Comparison of ENCODE assay signal across 2 cellular contexts in the genomic region with DNA sequence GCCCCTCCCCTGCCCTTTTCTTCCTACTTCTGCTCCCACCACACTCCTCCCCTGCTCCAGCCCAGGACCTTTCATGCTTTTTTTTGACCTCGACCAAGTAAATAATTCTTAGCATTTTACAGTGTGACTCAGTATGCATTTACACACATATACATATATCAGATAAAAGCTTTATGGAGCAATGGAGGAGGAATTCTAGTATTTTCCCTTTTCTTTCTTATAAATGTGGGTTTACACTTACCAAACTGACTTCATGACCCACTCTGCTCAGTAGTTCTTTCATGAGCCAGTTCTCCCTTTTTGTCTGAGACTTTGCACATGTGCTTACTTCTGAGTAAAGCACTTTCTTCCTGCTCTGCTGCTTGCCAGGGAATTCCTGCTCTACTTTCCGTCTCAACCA.
TF ChIP-seq lines count a peak whose summit lies in the region.

No MANE protein-coding gene starts in this region.

TF ChIP-seq in A549, 52 proteins besides CTCF, POLR2A, EP300 and RAD21:
- TF ChIP-seq RARB (CRISPR knock-in tag; IDR thresholded peaks at IDR 0.05) (no peak), FOSB (CRISPR knock-in tag; IDR thresholded peaks at IDR 0.05) (no peak), CHD2 (IDR thresholded peaks at IDR 0.05; ENCODE audit: low read length, partially characterized antibody) (no peak), RFX5 (IDR thresholded peaks at IDR 0.05) (no peak), RCOR1 (IDR thresholded peaks at IDR 0.05; ENCODE audit: low read depth, low read length) (no peak), JUN (IDR thresholded peaks at IDR 0.05) (no peak), SMC3 (IDR thresholded peaks at IDR 0.05) (no peak), HDAC2 (IDR thresholded peaks at IDR 0.05) (no peak), CHD4 (IDR thresholded peaks at IDR 0.05; ENCODE audit: borderline replicate concordance) (no peak), EHF (CRISPR knock-in tag; IDR thresholded peaks at IDR 0.05) (no peak), TP53 (CRISPR knock-in tag; IDR thresholded peaks at IDR 0.05) (no peak), ESRRA (IDR thresholded peaks at IDR 0.05; ENCODE audit: borderline replicate concordance, low read length) (no peak), KDM5A (IDR thresholded peaks at IDR 0.05) (no peak), ZSCAN20 (CRISPR knock-in tag; IDR thresholded peaks at IDR 0.05) (no peak), MYC (IDR thresholded peaks at IDR 0.05; ENCODE audit: borderline replicate concordance, low read length) (no peak)
- TF ChIP-seq, protein P1, sequence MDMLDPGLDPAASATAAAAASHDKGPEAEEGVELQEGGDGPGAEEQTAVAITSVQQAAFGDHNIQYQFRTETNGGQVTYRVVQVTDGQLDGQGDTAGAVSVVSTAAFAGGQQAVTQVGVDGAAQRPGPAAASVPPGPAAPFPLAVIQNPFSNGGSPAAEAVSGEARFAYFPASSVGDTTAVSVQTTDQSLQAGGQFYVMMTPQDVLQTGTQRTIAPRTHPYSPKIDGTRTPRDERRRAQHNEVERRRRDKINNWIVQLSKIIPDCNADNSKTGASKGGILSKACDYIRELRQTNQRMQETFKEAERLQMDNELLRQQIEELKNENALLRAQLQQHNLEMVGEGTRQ (IDR thresholded peaks at IDR 0.05), result no peak
- TF ChIP-seq, protein P2, sequence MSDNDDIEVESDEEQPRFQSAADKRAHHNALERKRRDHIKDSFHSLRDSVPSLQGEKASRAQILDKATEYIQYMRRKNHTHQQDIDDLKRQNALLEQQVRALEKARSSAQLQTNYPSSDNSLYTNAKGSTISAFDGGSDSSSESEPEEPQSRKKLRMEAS (IDR thresholded peaks at IDR 0.05), result no peak
- TF ChIP-seq, protein P3, sequence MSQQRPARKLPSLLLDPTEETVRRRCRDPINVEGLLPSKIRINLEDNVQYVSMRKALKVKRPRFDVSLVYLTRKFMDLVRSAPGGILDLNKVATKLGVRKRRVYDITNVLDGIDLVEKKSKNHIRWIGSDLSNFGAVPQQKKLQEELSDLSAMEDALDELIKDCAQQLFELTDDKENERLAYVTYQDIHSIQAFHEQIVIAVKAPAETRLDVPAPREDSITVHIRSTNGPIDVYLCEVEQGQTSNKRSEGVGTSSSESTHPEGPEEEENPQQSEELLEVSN (IDR thresholded peaks at IDR 0.05; ENCODE audit: borderline replicate concordance, low read depth), result no peak
- TF ChIP-seq, protein P4, sequence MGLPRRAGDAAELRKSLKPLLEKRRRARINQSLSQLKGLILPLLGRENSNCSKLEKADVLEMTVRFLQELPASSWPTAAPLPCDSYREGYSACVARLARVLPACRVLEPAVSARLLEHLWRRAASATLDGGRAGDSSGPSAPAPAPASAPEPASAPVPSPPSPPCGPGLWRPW (IDR thresholded peaks at IDR 0.05), result no peak
- TF ChIP-seq, protein P5, sequence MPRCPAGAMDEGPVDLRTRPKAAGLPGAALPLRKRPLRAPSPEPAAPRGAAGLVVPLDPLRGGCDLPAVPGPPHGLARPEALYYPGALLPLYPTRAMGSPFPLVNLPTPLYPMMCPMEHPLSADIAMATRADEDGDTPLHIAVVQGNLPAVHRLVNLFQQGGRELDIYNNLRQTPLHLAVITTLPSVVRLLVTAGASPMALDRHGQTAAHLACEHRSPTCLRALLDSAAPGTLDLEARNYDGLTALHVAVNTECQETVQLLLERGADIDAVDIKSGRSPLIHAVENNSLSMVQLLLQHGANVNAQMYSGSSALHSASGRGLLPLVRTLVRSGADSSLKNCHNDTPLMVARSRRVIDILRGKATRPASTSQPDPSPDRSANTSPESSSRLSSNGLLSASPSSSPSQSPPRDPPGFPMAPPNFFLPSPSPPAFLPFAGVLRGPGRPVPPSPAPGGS (IDR thresholded peaks at IDR 0.05), result no peak

TF ChIP-seq in IMR-90, 13 proteins besides CTCF, POLR2A, EP300 and RAD21:
- TF ChIP-seq MAFK (IDR thresholded peaks at IDR 0.05; ENCODE audit: low read depth, low read length) (no peak), FOS (IDR thresholded peaks at IDR 0.05; ENCODE audit: low read depth, low read length) (no peak), MXI1 (IDR thresholded peaks at IDR 0.05; ENCODE audit: borderline replicate concordance, low read depth, low read length) (no peak), RCOR1 (IDR thresholded peaks at IDR 0.05; ENCODE audit: insufficient replicate concordance, low read length) (no peak), MAZ (IDR thresholded peaks at IDR 0.05; ENCODE audit: borderline replicate concordance, low read depth, low read length) (no peak), CEBPB (IDR thresholded peaks at IDR 0.05; ENCODE audit: low read depth, low read length) (no peak), CHD1 (IDR thresholded peaks at IDR 0.05; ENCODE audit: low read depth, low read length) (no peak), SMC3 (IDR thresholded peaks at IDR 0.05; ENCODE audit: low read depth, low read length) (no peak), RFX5 (IDR thresholded peaks at IDR 0.05; ENCODE audit: low read depth, low read length) (no peak), BHLHE40 (IDR thresholded peaks at IDR 0.05; ENCODE audit: low read depth, low read length) (no peak), NFE2L2 (IDR thresholded peaks at IDR 0.05; ENCODE audit: low read depth, low read length) (no peak)
- TF ChIP-seq, protein P1 (IDR thresholded peaks at IDR 0.05; ENCODE audit: low read depth, low read length), result no peak
- TF ChIP-seq, protein P6, sequence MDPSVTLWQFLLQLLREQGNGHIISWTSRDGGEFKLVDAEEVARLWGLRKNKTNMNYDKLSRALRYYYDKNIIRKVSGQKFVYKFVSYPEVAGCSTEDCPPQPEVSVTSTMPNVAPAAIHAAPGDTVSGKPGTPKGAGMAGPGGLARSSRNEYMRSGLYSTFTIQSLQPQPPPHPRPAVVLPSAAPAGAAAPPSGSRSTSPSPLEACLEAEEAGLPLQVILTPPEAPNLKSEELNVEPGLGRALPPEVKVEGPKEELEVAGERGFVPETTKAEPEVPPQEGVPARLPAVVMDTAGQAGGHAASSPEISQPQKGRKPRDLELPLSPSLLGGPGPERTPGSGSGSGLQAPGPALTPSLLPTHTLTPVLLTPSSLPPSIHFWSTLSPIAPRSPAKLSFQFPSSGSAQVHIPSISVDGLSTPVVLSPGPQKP (IDR thresholded peaks at IDR 0.05; ENCODE audit: borderline replicate concordance, low read depth, low read length), result no peak
TF ChIP-seq in IMR-90: peak in this region for 0.
